21 cellular contexts compared by ENCODE assay signal in the genomic region with DNA sequence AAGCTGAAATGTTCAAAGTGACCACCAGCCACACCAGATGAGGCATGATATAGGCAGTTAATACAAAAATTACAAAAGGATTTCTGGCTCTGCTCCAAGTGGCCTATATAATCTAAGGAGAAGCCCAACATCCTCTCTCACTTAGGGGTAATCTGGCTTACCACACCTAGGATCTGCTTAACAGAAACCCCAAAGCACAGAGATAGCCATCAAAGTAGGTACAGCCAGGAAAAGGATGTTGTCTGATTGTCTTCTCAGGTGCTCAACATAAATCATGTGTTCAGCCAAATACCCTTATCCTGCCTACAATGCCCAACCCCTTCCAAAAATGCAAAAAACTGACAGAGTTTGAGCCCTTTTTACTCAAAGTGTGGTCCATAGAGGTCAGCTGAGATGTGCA. TPM values are rescaled to one million over a fixed set of nuclear protein-coding genes. Genes with fewer than 3 reads are reported as not detected.
DNase-seq lines count a peak whose midpoint lies in the region; ATAC-seq and TF ChIP-seq lines count a peak whose summit lies in the region.
"Had no signal": no experiment of that assay in that cellular context is flagged by ENCODE, and none has a peak within 500 bp of the region (broad histone marks: within the 10 kb centered on the region; RNA-seq: fewer than 3 reads in every experiment).

No MANE protein-coding gene starts in this region.

- peak overlapping the region; percentile 49 to 62 for H3K4me3 ChIP-seq in ascending aorta
- H3K4me3 ChIP-seq in muscle layer of duodenum (ENCODE audit: low read depth in 1 of 2, low read length in 2 of 2), result peak overlapping the region in 1 of 2 donors; percentile 38
- peak overlapping the region in 1 of 2 donors; percentile 67 for H3K4me3 ChIP-seq in stomach smooth muscle (ENCODE audit: low read length in 2 of 2)

- ATAC-seq in HG02642 (IDR thresholded peaks at IDR 0.05; ENCODE audit: poor library complexity, unreplicated experiment) (no peak), HG02981 (IDR thresholded peaks at IDR 0.05; ENCODE audit: unreplicated experiment) (no peak)
- ATAC-seq: SK-N-SH treated with all-trans-retinoic acid at 6 μM for 48 hours had no signal

- intact Hi-C loops in ascending aorta (cut with DNase I), result no loop called here

- no peaks in the 10 kb centered on the region for H3K9me3 Mint-ChIP-seq in activated naive CD4-positive, alpha-beta T cell treated with anti-CD3 and anti-CD28 coated beads, Interleukin-2, amount 50 U/mL, for 24 hours
- H3K9me3 Mint-ChIP-seq: CD4-positive, alpha-beta T cell had no signal

- H3K36me3 ChIP-seq in ascending aorta (no peaks in the 10 kb centered on the region), muscle layer of duodenum (ENCODE audit: control insufficient read depth in 1 of 2, insufficient read depth in 2 of 2, low read length in 2 of 2) (no peaks in the 10 kb centered on the region), stomach smooth muscle (ENCODE audit: control insufficient read depth in 2 of 2, insufficient read depth in 2 of 2, low read length in 2 of 2) (no peaks in the 10 kb centered on the region)
- H3K36me3 ChIP-seq: Peyer's patch had no signal

- H3K27me3 Mint-ChIP-seq in activated naive CD4-positive, alpha-beta T cell treated with anti-CD3 and anti-CD28 coated beads, Interleukin-2, amount 50 U/mL, for 24 hours, result no peaks in the 10 kb centered on the region
- H3K27me3 Mint-ChIP-seq: CD4-positive, alpha-beta T cell; type B pancreatic cell had no signal

- peaks cover 17% of the 10 kb centered on the region for H3K4me1 Mint-ChIP-seq in activated naive CD4-positive, alpha-beta T cell treated with anti-CD3 and anti-CD28 coated beads, Interleukin-2, amount 50 U/mL, for 24 hours

- H3K9me3 ChIP-seq in ascending aorta (no peaks in the 10 kb centered on the region), muscle layer of duodenum (ENCODE audit: control insufficient read depth in 1 of 2, low read length in 2 of 2) (peaks cover 0 to 4% of the 10 kb centered on the region in 2 donors), stomach smooth muscle (ENCODE audit: control insufficient read depth in 2 of 2, low read length in 2 of 2) (no peaks in the 10 kb centered on the region)
- H3K9me3 ChIP-seq: Peyer's patch had no signal

- peaks cover 0 to 7% of the 10 kb centered on the region in 2 donors for H3K4me1 ChIP-seq in ascending aorta
- H3K4me1 ChIP-seq in muscle layer of duodenum (ENCODE audit: control insufficient read depth in 1 of 2, insufficient read depth in 2 of 2, low read length in 2 of 2), result peaks cover 4% of the 10 kb centered on the region in 2 donors
- peaks cover 7% of the 10 kb centered on the region for H3K4me1 ChIP-seq in stomach smooth muscle (ENCODE audit: control insufficient read depth, insufficient read depth, low read length)

- no peak for DNase-seq in activated naive CD4-positive, alpha-beta T cell treated with anti-CD3 and anti-CD28 coated beads, Interleukin-2, amount 50 U/mL, for 16 hours
- no peak for DNase-seq in ascending aorta (ENCODE audit: low spot score in 2 of 2)
- DNase-seq in NOMO-1 (lab: John Stamatoyannopoulos, UW; ENCODE audit: unreplicated experiment in 2 of 2), result no peak
- DNase-seq: activated CD4-positive, alpha-beta T cell treated with anti-CD3 and anti-CD28 coated beads, Interleukin-2, amount 10 ng/mL, durations not matched to agents 7 days and 5 days; activated T-cell treated with anti-CD3 and anti-CD28 coated beads, Interleukin-2, amount 50 U/mL, for 48 hours; CD4-positive, alpha-beta T cell; KG1; mesenchymal stem cell; NCI-H1092; NCI-H774; occipital lobe; Peyer's patch; small intestine had no signal

- H3K27ac Mint-ChIP-seq in activated naive CD4-positive, alpha-beta T cell treated with anti-CD3 and anti-CD28 coated beads, Interleukin-2, amount 50 U/mL, for 24 hours, result peak overlapping the region; percentile 63
- H3K27ac Mint-ChIP-seq: activated CD4-positive, alpha-beta T cell treated with anti-CD3 and anti-CD28 coated beads, Interleukin-2, amount 10 ng/mL, durations not matched to agents 7 days and 5 days; CD4-positive, alpha-beta T cell; type B pancreatic cell had no signal

- H3K9ac ChIP-seq in stomach smooth muscle (ENCODE audit: low read length in 2 of 2), result no peak overlapping the region

- no peaks in the 10 kb centered on the region for H3K36me3 Mint-ChIP-seq in activated naive CD4-positive, alpha-beta T cell treated with anti-CD3 and anti-CD28 coated beads, Interleukin-2, amount 50 U/mL, for 24 hours
- H3K36me3 Mint-ChIP-seq: type B pancreatic cell had no signal

- H3K27ac ChIP-seq in ascending aorta, result peak overlapping the region in 1 of 2 donors; percentile 65
- peak overlapping the region; percentile 56 for H3K27ac ChIP-seq in muscle layer of duodenum (ENCODE audit: low read length)
- peak overlapping the region; percentile 80 for H3K27ac ChIP-seq in stomach smooth muscle (ENCODE audit: low read length)
- H3K27ac ChIP-seq: HL-60 had no signal

- H3K4me3 Mint-ChIP-seq in activated naive CD4-positive, alpha-beta T cell treated with anti-CD3 and anti-CD28 coated beads, Interleukin-2, amount 50 U/mL, for 24 hours, result peak overlapping the region; percentile 1
- H3K4me3 Mint-ChIP-seq: activated CD4-positive, alpha-beta T cell treated with anti-CD3 and anti-CD28 coated beads, Interleukin-2, amount 10 ng/mL, durations not matched to agents 7 days and 5 days; CD4-positive, alpha-beta T cell; type B pancreatic cell had no signal

- H3K27me3 ChIP-seq in ascending aorta (no peaks in the 10 kb centered on the region), muscle layer of duodenum (ENCODE audit: low read depth, low read length) (no peaks in the 10 kb centered on the region), stomach smooth muscle (ENCODE audit: control insufficient read depth in 1 of 2, insufficient read depth in 2 of 2, low read length in 2 of 2) (no peaks in the 10 kb centered on the region)

- no peak for TF ChIP-seq CTCF in ascending aorta (IDR thresholded peaks at IDR 0.05)

RNA-seq across cellular contexts. Expression of gene PPM1K, which starts 54.0 kb away (rescaled TPM):
- total RNA-seq in ascending aorta, result 17.0 TPM
